Comparison of ENCODE assay signal across 1 cellular context in the genomic region with DNA sequence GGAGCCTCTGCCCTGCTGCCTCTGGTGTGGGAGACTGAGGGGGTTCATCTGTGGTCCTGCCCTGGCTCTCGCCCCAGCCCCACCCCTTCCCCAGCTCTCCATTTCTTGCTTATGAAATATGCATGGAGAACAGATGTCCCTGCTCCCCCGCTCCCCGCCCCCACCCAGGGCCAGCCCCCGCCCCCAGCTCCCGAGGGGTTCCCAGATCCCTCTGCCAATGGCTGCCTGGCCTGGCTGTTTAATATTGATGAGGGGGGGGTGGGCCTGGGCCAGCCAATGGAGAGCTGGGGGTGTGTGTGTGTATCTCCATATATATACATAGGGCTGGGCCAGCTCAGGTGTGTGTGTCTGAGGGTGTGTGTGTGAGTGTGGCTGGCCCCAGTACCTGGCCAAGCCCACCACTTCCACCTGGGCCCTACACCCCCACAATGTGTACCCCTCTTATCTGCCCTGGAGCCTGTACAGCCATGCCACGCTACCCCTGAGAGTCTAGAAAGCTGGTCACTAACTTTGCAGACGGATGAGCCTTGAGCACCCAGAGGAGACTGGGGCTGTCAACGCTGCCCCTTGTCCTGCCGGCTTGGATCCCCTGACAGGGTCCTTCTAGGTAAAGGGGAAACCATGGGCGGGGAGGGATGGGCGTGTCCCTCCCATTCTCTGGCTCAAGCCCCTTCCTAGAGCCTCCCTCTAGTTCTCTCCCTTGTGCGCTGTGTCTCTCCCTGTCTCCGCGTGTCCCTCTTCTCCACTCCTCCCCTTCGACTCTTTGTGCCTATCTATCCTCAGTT.
TF ChIP-seq lines count a peak whose summit lies in the region.

Gene NHLH1 (plus strand): TSS at position 341 of the 785 bp plus-strand sequence. CDS start 3,661 bp downstream, outside the sequence.

TF ChIP-seq in SK-N-SH treated with all-trans-retinoic acid at 6 μM for 48 hours, 23 proteins besides CTCF, POLR2A, EP300 and RAD21 (continued from another document):
- TF ChIP-seq, protein P1, sequence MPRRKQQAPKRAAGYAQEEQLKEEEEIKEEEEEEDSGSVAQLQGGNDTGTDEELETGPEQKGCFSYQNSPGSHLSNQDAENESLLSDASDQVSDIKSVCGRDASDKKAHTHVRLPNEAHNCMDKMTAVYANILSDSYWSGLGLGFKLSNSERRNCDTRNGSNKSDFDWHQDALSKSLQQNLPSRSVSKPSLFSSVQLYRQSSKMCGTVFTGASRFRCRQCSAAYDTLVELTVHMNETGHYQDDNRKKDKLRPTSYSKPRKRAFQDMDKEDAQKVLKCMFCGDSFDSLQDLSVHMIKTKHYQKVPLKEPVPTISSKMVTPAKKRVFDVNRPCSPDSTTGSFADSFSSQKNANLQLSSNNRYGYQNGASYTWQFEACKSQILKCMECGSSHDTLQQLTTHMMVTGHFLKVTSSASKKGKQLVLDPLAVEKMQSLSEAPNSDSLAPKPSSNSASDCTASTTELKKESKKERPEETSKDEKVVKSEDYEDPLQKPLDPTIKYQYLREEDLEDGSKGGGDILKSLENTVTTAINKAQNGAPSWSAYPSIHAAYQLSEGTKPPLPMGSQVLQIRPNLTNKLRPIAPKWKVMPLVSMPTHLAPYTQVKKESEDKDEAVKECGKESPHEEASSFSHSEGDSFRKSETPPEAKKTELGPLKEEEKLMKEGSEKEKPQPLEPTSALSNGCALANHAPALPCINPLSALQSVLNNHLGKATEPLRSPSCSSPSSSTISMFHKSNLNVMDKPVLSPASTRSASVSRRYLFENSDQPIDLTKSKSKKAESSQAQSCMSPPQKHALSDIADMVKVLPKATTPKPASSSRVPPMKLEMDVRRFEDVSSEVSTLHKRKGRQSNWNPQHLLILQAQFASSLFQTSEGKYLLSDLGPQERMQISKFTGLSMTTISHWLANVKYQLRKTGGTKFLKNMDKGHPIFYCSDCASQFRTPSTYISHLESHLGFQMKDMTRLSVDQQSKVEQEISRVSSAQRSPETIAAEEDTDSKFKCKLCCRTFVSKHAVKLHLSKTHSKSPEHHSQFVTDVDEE (CRISPR knock-in tag; IDR thresholded peaks at IDR 0.05): no peak
